ENCODE assay signal across 8 cellular contexts in genomic region chr22:46072981-46073682, GRCh38.
A peak's percentile ranks its signal among the peaks of the same experiment; 100 is the strongest.
DNase-seq lines count a peak whose midpoint lies in the region; ATAC-seq, FAIRE-seq and TF ChIP-seq lines count a peak whose summit lies in the region.

No MANE protein-coding gene starts in this region.

- 7 to 22% (median 10%) methylated on average over 16 of the region's 16 CpGs for WGBS in adipose tissue, 3 donors
- 45% methylated on average over 16 of the region's 16 CpGs for WGBS in thymus

- H3K27me3 Mint-ChIP-seq in activated CD8-positive, alpha-beta memory T cell treated with anti-CD3 and anti-CD28 coated beads, Interleukin-2, amount 10 ng/mL, durations not matched to agents 7 days and 5 days: peaks cover 21% of the 10 kb centered on the region

- DNase-seq in activated CD8-positive, alpha-beta memory T cell treated with anti-CD3 and anti-CD28 coated beads, Interleukin-2, amount 10 ng/mL, durations not matched to agents 7 days and 5 days: no peak
- DNase-seq in activated CD8-positive, alpha-beta memory T cell treated with anti-CD3 and anti-CD28 coated beads for 24 hours: no peak
- DNase-seq in kidney: peak; percentile 27
- no peak for DNase-seq in GM10248 (ENCODE audit: extremely low spot score)
- no peak for DNase-seq in putamen (ENCODE audit: low spot score)

- no peak for ATAC-seq in activated CD8-positive, alpha-beta memory T cell treated with anti-CD3 and anti-CD28 coated beads, Interleukin-2, amount 10 ng/mL, durations not matched to agents 7 days and 5 days
- no peak for ATAC-seq in HG03378 (IDR thresholded peaks at IDR 0.05; ENCODE audit: unreplicated experiment)

- no peaks in the 10 kb centered on the region for H3K9me3 Mint-ChIP-seq in activated CD8-positive, alpha-beta memory T cell treated with anti-CD3 and anti-CD28 coated beads, Interleukin-2, amount 10 ng/mL, durations not matched to agents 7 days and 5 days (ENCODE audit: low read depth)

- H3K36me3 ChIP-seq in kidney (ENCODE audit: control insufficient read depth in 1 of 2, insufficient read depth in 2 of 2, low read length in 2 of 2) (peaks cover 2 to 9% of the 10 kb centered on the region in 2 donors), thymus (ENCODE audit: control insufficient read depth, insufficient read depth) (peaks cover 5% of the 10 kb centered on the region)

- peak overlapping the region; percentile 11 for H3K27ac Mint-ChIP-seq in activated CD8-positive, alpha-beta memory T cell treated with anti-CD3 and anti-CD28 coated beads, Interleukin-2, amount 10 ng/mL, durations not matched to agents 7 days and 5 days

- H3K27me3 ChIP-seq in thymus (ENCODE audit: control insufficient read depth, insufficient read depth): no peaks in the 10 kb centered on the region

- peaks cover 34% of the 10 kb centered on the region for H3K4me1 Mint-ChIP-seq in activated CD8-positive, alpha-beta memory T cell treated with anti-CD3 and anti-CD28 coated beads, Interleukin-2, amount 10 ng/mL, durations not matched to agents 7 days and 5 days

- peaks cover 32 to 34% of the 10 kb centered on the region in 2 donors for H3K4me1 ChIP-seq in kidney (ENCODE audit: control insufficient read depth in 1 of 2, insufficient read depth in 1 of 2, low read depth in 1 of 2, low read length in 2 of 2)
- H3K4me1 ChIP-seq in thymus (ENCODE audit: control insufficient read depth, insufficient read depth, low read length): peaks cover 38% of the 10 kb centered on the region

- no peak for TF ChIP-seq CTCF in kidney (IDR thresholded peaks at IDR 0.05; ENCODE audit: borderline replicate concordance, extremely low read depth, insufficient read depth)
- no peak for TF ChIP-seq CTCF in GM10248 (IDR thresholded peaks at IDR 0.05; ENCODE audit: control extremely low read depth, extremely low read depth, low read depth, missing control alignments)

- CTCF ChIA-PET in activated CD8-positive, alpha-beta memory T cell treated with anti-CD3 and anti-CD28 coated beads, Interleukin-2, amount 10 ng/mL, durations not matched to agents 7 days and 5 days (lab: Charles Lee): interaction anchor here (0.7 to 3.0 kb wide), 7 partner anchors 37 to 294 kb away, joined by 3 to 25 read pairs (median 4); no protein-coding TSS in a partner anchor
- CTCF ChIA-PET in GM10248 (lab: Yijun Ruan, JAX): interaction anchor here (1.2 to 2.7 kb wide), 3 partner anchors 17 to 496 kb away, joined by 3 to 12 read pairs (median 3); no protein-coding TSS in a partner anchor

- H3K4me3 ChIP-seq in kidney (ENCODE audit: low read length in 2 of 2) (peak overlapping the region; percentile 81 to 90), thymus (ENCODE audit: low read length) (peak overlapping the region; percentile 89)

- intact Hi-C loops in kidney (cut with DNase I): no loop called here

- no peaks in the 10 kb centered on the region for H3K36me3 Mint-ChIP-seq in activated CD8-positive, alpha-beta memory T cell treated with anti-CD3 and anti-CD28 coated beads, Interleukin-2, amount 10 ng/mL, durations not matched to agents 7 days and 5 days

- POLR2A ChIA-PET in GM10248 (lab: Yijun Ruan, JAX): no interaction called here

- H3K9ac ChIP-seq in kidney (ENCODE audit: low read length in 2 of 2): peak overlapping the region; percentile 93 to 97

- no peak for FAIRE-seq in kidney (lab: Jason Lieb, UNC)

- no peaks in the 10 kb centered on the region for H3K9me3 ChIP-seq in kidney (ENCODE audit: control insufficient read depth in 1 of 2, low read length in 2 of 2)
- H3K9me3 ChIP-seq in thymus (ENCODE audit: control insufficient read depth): no peaks in the 10 kb centered on the region

- H3K27ac ChIP-seq in adipose tissue (ENCODE audit: low read depth, low read length) (peak overlapping the region; percentile 28), kidney (ENCODE audit: low read depth in 2 of 2, low read length in 2 of 2) (peak overlapping the region; percentile 84 to 96), thymus (ENCODE audit: low read depth) (peak overlapping the region; percentile 54)

- peak overlapping the region; percentile 68 for H3K4me3 Mint-ChIP-seq in activated CD8-positive, alpha-beta memory T cell treated with anti-CD3 and anti-CD28 coated beads, Interleukin-2, amount 10 ng/mL, durations not matched to agents 7 days and 5 days

Comparison
In these comparisons a context has a peak if more than half of its experiments do, and no peak if none do; other contexts are left out.
1. H3K27ac ChIP-seq: peak in every context shown above with its lines; median percentile 90 in kidney; 54 in thymus; 28 in adipose tissue.